Comparison of ENCODE assay signal across 26 cellular contexts in the genomic region with DNA sequence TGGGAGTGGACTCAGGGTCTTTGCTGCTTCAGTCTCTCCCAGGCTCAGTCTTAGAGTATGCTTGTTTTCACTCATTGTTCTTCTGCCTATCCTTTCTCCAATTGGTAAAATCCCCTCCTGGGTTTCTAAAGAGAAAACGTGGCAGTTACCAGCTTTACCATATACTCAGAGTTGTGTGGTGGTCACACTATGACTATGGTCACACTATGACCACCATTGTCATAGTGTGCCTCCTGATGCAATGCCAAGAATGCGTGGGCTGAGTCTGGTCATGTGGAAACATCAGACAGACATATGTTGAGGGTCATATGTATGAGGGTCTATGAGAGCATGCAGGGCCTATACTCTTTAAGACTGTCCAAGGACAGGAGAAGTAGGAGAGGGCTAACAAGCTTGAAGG.
"Had no signal": no experiment of that assay in that cellular context is flagged by ENCODE, and none has a peak within 500 bp of the region (broad histone marks: within the 10 kb centered on the region; RNA-seq: fewer than 3 reads in every experiment).

No MANE protein-coding gene starts in this region.

- DNase-seq: activated B cell treated with CpG ODN at 0.5 μM for 24 hours; activated effector memory CD4-positive, alpha-beta T cell treated with Interleukin-2 at 50 U/mL for 16 hours; activated naive CD4-positive, alpha-beta T cell treated with Interleukin-2 at 50 U/mL for 16 hours; activated T-cell treated with anti-CD3 and anti-CD28 coated beads for 4 hours; activated T-cell treated with anti-CD3 and anti-CD28 coated beads, Interleukin-2, amount 50 U/mL, for 72 hours; anterior cingulate cortex; effector CD8-positive, alpha-beta T cell; glutamatergic neuron; left colon; mammary epithelial cell; naive B cell; right lobe of liver; stimulated activated CD4-positive, alpha-beta T cell treated with anti-CD3 and anti-CD28 coated beads, Interleukin-12 subunit alpha, Interleukin-12 subunit beta, amount 100 ng/mL, for 4 hours; stimulated activated CD4-positive, alpha-beta T cell treated with anti-CD3 and anti-CD28 coated beads, Interleukin-4, amount 100 ng/mL, for 1 hour; T-cell had no signal

- H3K9me3 Mint-ChIP-seq: activated B cell treated with CpG ODN at 0.5 μM for 24 hours; activated T-cell treated with anti-CD3 and anti-CD28 coated beads, Interleukin-2, amount 50 U/mL, for 72 hours; mesothelial cell of epicardium; neural crest cell; T-cell had no signal

- H3K27ac Mint-ChIP-seq: activated B cell treated with CpG ODN at 0.5 μM for 24 hours; activated naive CD8-positive, alpha-beta T cell; activated T-cell treated with anti-CD3 and anti-CD28 coated beads, Interleukin-2, amount 50 U/mL, for 72 hours; mesothelial cell of epicardium; naive B cell; progenitor cell of endocrine pancreas; T-cell; T-helper 2 cell treated with Interferon-gamma antibody and Interleukin-4, amounts not matched to agents 5 μg/mL and 100 μg/mL, for 36 hours had no signal

- H3K36me3 ChIP-seq: right lobe of liver, tibial nerve had no signal

- H3K27me3 Mint-ChIP-seq: activated B cell treated with CpG ODN at 0.5 μM for 24 hours; activated naive CD8-positive, alpha-beta T cell; naive B cell; progenitor cell of endocrine pancreas; T-cell had no signal

- H3K4me1 Mint-ChIP-seq: activated B cell treated with CpG ODN at 0.5 μM for 24 hours, naive B cell, T-cell had no signal

- H3K27ac ChIP-seq: epithelial cell of prostate, right lobe of liver, tibial nerve had no signal

- H3K4me3 ChIP-seq: right lobe of liver, tibial nerve had no signal

- H3K27me3 ChIP-seq: right lobe of liver, tibial nerve had no signal

- FAIRE-seq: colon, endometrium, frontal cortex, keratinocyte had no signal

- H3K9me3 ChIP-seq: right lobe of liver, tibial nerve had no signal

- H3K36me3 Mint-ChIP-seq: activated naive CD8-positive, alpha-beta T cell; mesothelial cell of epicardium; naive B cell; T-cell had no signal

- ATAC-seq: activated T-cell treated with anti-CD3 and anti-CD28 coated beads, Interleukin-2, amount 50 U/mL, for 72 hours; left colon; right lobe of liver; T-cell had no signal

- H3K4me3 Mint-ChIP-seq: activated B cell treated with CpG ODN at 0.5 μM for 24 hours; activated naive CD8-positive, alpha-beta T cell; activated T-cell treated with anti-CD3 and anti-CD28 coated beads, Interleukin-2, amount 50 U/mL, for 72 hours; mesothelial cell of epicardium; naive B cell; neural crest cell; T-cell; T-helper 2 cell treated with Interferon-gamma antibody and Interleukin-4, amounts not matched to agents 5 μg/mL and 100 μg/mL, for 36 hours had no signal
